1 cellular context compared by ENCODE assay signal in genomic region chr2:69566669-69567068, GRCh38.
TF ChIP-seq lines count a peak whose summit lies in the region.

No MANE protein-coding gene starts in this region.

TF ChIP-seq in WTC11, 78 proteins besides CTCF, POLR2A, EP300 and RAD21 (continued from another document):
- TF ChIP-seq ZNF532 (CRISPR knock-in tag; IDR thresholded peaks at IDR 0.05; ENCODE audit: borderline replicate concordance) (no peak), NR3C1 (CRISPR knock-in tag; conservative IDR thresholded peaks at IDR 0.05; ENCODE audit: low read depth) (no peak), ZNF416 (CRISPR knock-in tag; IDR thresholded peaks at IDR 0.05) (no peak), E2F4 (CRISPR knock-in tag; IDR thresholded peaks at IDR 0.05; ENCODE audit: borderline replicate concordance, low read depth) (no peak), FOXP1 (CRISPR knock-in tag; IDR thresholded peaks at IDR 0.05; ENCODE audit: borderline replicate concordance) (no peak)
TF ChIP-seq in WTC11: peak in this region for 0.
